In the genomic region with DNA sequence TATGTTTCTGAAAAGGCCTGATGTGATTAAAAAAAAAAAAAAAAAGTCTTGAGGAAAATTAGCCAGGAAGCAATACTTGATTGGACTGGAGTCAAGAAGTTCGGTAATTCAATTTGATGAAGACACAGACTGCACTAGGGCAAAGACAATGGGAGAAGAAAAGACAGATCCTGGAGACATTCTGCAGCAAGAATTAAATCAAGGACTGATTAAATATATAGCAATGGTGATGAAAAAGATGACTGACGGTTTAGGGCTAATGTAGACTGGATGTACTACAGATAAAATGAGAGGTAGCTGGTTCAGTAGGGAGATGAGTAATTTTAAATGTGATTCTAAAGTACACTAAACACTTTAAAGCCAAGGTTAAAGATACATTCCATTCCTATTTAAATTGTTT, we compare ENCODE assay signal across 17 cellular contexts.
"Had no signal": no experiment of that assay in that cellular context is flagged by ENCODE, and none has a peak within 500 bp of the region (broad histone marks: within the 10 kb centered on the region; RNA-seq: fewer than 3 reads in every experiment).

No MANE protein-coding gene starts in this region.

- H3K9me3 ChIP-seq: left lung, prostate gland, SJCRH30, spleen had no signal

- H3K36me3 Mint-ChIP-seq: type B pancreatic cell had no signal

- H3K4me1 ChIP-seq: foreskin keratinocyte, left lung, prostate gland, SJCRH30, spleen had no signal

- H3K4me1 Mint-ChIP-seq: memory B cell, natural killer cell had no signal

- DNase-seq: activated CD4-positive, alpha-beta T cell treated with anti-CD3 and anti-CD28 coated beads for 4 hours; activated naive CD4-positive, alpha-beta T cell treated with Interleukin-2 at 50 U/mL for 16 hours; aorta; foreskin keratinocyte; head of caudate nucleus; left lung; natural killer cell; nucleus accumbens; SJCRH30; spleen; stimulated activated CD4-positive, alpha-beta T cell treated with anti-CD3 and anti-CD28 coated beads, Interleukin-1b, Interleukin-23, amount 100 ng/mL, for 48 hours; stimulated activated naive B cell treated with anti-CD40 and anti-IgM and Interleukin-4, amounts not matched to agents 10 μg/mL and 1 μg/mL and 100 μg/mL, for 72 hours; WERI-Rb-1 had no signal

- ATAC-seq: foreskin keratinocyte; left lung; natural killer cell; sciatic nerve; stimulated activated naive B cell treated with anti-CD40 and anti-IgM and Interleukin-4, amounts not matched to agents 10 μg/mL and 1 μg/mL and 100 μg/mL, for 72 hours had no signal

- H3K4me3 Mint-ChIP-seq: memory B cell; natural killer cell; stimulated activated naive B cell treated with anti-CD40 and anti-IgM and Interleukin-4, amounts not matched to agents 10 μg/mL and 1 μg/mL and 100 μg/mL, for 72 hours; type B pancreatic cell had no signal

- H3K27ac Mint-ChIP-seq: memory B cell; natural killer cell; stimulated activated naive B cell treated with anti-CD40 and anti-IgM and Interleukin-4, amounts not matched to agents 10 μg/mL and 1 μg/mL and 100 μg/mL, for 72 hours; type B pancreatic cell had no signal

- H3K4me3 ChIP-seq: left lung, prostate gland, SJCRH30, spleen had no signal

- H3K9me3 Mint-ChIP-seq: memory B cell; natural killer cell; stimulated activated naive B cell treated with anti-CD40 and anti-IgM and Interleukin-4, amounts not matched to agents 10 μg/mL and 1 μg/mL and 100 μg/mL, for 72 hours; type B pancreatic cell had no signal

- H3K27me3 Mint-ChIP-seq: memory B cell; stimulated activated naive B cell treated with anti-CD40 and anti-IgM and Interleukin-4, amounts not matched to agents 10 μg/mL and 1 μg/mL and 100 μg/mL, for 72 hours; type B pancreatic cell had no signal

- H3K27me3 ChIP-seq: foreskin keratinocyte, left lung, SJCRH30, spleen had no signal

- H3K27ac ChIP-seq: foreskin keratinocyte, left lung, prostate gland, SJCRH30, spleen, WERI-Rb-1 had no signal
